Comparison of ENCODE assay signal across 8 cellular contexts in genomic region chr16:82651921-82652601, GRCh38. TPM values are rescaled to one million over a fixed set of nuclear protein-coding genes. Genes with fewer than 3 reads are reported as not detected.
A peak's percentile ranks its signal among the peaks of the same experiment; 100 is the strongest.
DNase-seq lines count a peak whose midpoint lies in the region; ATAC-seq and TF ChIP-seq lines count a peak whose summit lies in the region.

No MANE protein-coding gene starts in this region.

- H3K4me2 ChIP-seq in PC-9: no peak overlapping the region

- peak; percentile 51 for ATAC-seq in GM19351 (IDR thresholded peaks at IDR 0.05; ENCODE audit: unreplicated experiment)
- ATAC-seq in HG03280 (IDR thresholded peaks at IDR 0.05; ENCODE audit: unreplicated experiment): peak; percentile 63
- ATAC-seq in activated T-helper 17 cell treated with anti-CD3 and anti-CD28 coated beads, Interleukin-2, amount 50 U/mL, for 72 hours (replicated peaks): peak; percentile 10

- peak overlapping the region; percentile 80 for H3K27ac ChIP-seq in CD4-positive, alpha-beta memory T cell (ENCODE audit: low read depth, low read length)
- H3K27ac ChIP-seq in PC-9: no peak overlapping the region

- peak overlapping the region; percentile 43 to 85 (median 75) for H3K4me3 Mint-ChIP-seq in CD4-positive, alpha-beta memory T cell
- H3K4me3 Mint-ChIP-seq in activated T-helper 17 cell treated with anti-CD3 and anti-CD28 coated beads, Interleukin-2, amount 50 U/mL, for 72 hours: peak overlapping the region; percentile 72

- H2AFZ ChIP-seq in PC-9: no peak overlapping the region

- no peaks in the 10 kb centered on the region for H3K27me3 ChIP-seq in CD4-positive, alpha-beta memory T cell (ENCODE audit: insufficient read depth, low read length)
- H3K27me3 ChIP-seq in H7 (ENCODE audit: control insufficient read depth, insufficient read depth, low read length) (no peaks in the 10 kb centered on the region), PC-9 (ENCODE audit: insufficient read depth, low read depth) (no peaks in the 10 kb centered on the region)

- no peaks in the 10 kb centered on the region for H3K27me3 Mint-ChIP-seq in CD4-positive, alpha-beta memory T cell
- H3K27me3 Mint-ChIP-seq in activated T-helper 17 cell treated with anti-CD3 and anti-CD28 coated beads, Interleukin-2, amount 50 U/mL, for 72 hours: no peaks in the 10 kb centered on the region

- CTCF ChIA-PET in CD4-positive, alpha-beta memory T cell (lab: Charles Lee; ENCODE audit: partially characterized antibody): interaction anchor here (1.3 to 10.1 kb wide), 3 partner anchors 9 to 22 kb away, joined by 3 to 123 read pairs (median 48); no protein-coding TSS in a partner anchor
- CTCF ChIA-PET in PC-9 (lab: Charles Lee): no interaction called here

- BruUV-seq in PC-9 (replicated peaks; lab: Mats Ljungman, UMichigan): no TSS peak

- no peak for TF ChIP-seq CTCF in PC-9 (conservative IDR thresholded peaks at IDR 0.05)

- peaks cover 0 to 1% (median 0%) of the 10 kb centered on the region in 8 donors for H3K9me3 Mint-ChIP-seq in CD4-positive, alpha-beta memory T cell
- no peaks in the 10 kb centered on the region for H3K9me3 Mint-ChIP-seq in activated T-helper 17 cell treated with anti-CD3 and anti-CD28 coated beads, Interleukin-2, amount 50 U/mL, for 72 hours

- H3K36me3 Mint-ChIP-seq in CD4-positive, alpha-beta memory T cell: no peaks in the 10 kb centered on the region
- H3K36me3 Mint-ChIP-seq in activated T-helper 17 cell treated with anti-CD3 and anti-CD28 coated beads, Interleukin-2, amount 50 U/mL, for 72 hours (ENCODE audit: low read depth): no peaks in the 10 kb centered on the region

- H3K4me3 ChIP-seq in CD4-positive, alpha-beta memory T cell (ENCODE audit: low read length in 2 of 2): peak overlapping the region in 1 of 2 donors; percentile 11
- H3K4me3 ChIP-seq in H7 (ENCODE audit: insufficient read depth, low read depth, low read length) (no peak overlapping the region), PC-9 (no peak overlapping the region)

- H3K36me3 ChIP-seq in CD4-positive, alpha-beta memory T cell (ENCODE audit: insufficient read depth, low read length): no peaks in the 10 kb centered on the region
- no peaks in the 10 kb centered on the region for H3K36me3 ChIP-seq in H7 (replicated peaks; ENCODE audit: control insufficient read depth, insufficient read depth, low read length)
- no peaks in the 10 kb centered on the region for H3K36me3 ChIP-seq in PC-9 (ENCODE audit: low read depth)

- H3K9me2 ChIP-seq in PC-9 (ENCODE audit: insufficient read depth): no peaks in the 10 kb centered on the region

- POLR2A ChIA-PET in CD4-positive, alpha-beta memory T cell (lab: Charles Lee; ENCODE audit: partially characterized antibody): interaction anchor here (0.9 to 4.8 kb wide), 5 partner anchors 10 to 41 kb away, joined by 3 to 41 read pairs (median 5); no protein-coding TSS in a partner anchor
- POLR2A ChIA-PET in PC-9 (lab: Charles Lee; ENCODE audit: unreplicated experiment): no interaction called here

- no peaks in the 10 kb centered on the region for H3F3A ChIP-seq in PC-9 (ENCODE audit: insufficient read depth, low read depth)

- H4K20me1 ChIP-seq in PC-9 (ENCODE audit: insufficient read depth): no peaks in the 10 kb centered on the region

- intact Hi-C loops in CD4-positive, alpha-beta memory T cell (cut with micrococcal nuclease): loop anchor here (5.0 to 10.0 kb wide), 2 partner anchors 1155 to 1337 kb away; partner anchors contain the start of genes GAN and HSBP1
- intact Hi-C loops in PC-9 (cut with micrococcal nuclease; ENCODE audit: unreplicated experiment): no loop called here

- H3K27ac Mint-ChIP-seq in CD4-positive, alpha-beta memory T cell: peak overlapping the region; percentile 86 to 98 (median 95)
- H3K27ac Mint-ChIP-seq in activated T-helper 17 cell treated with anti-CD3 and anti-CD28 coated beads, Interleukin-2, amount 50 U/mL, for 72 hours: peak overlapping the region; percentile 87

- no peaks in the 10 kb centered on the region for H3K79me2 ChIP-seq in PC-9 (ENCODE audit: low read depth)

- no peaks in the 10 kb centered on the region for H3K9me3 ChIP-seq in CD4-positive, alpha-beta memory T cell (ENCODE audit: control insufficient read depth in 1 of 2, low read length in 2 of 2)
- no peaks in the 10 kb centered on the region for H3K9me3 ChIP-seq in PC-9 (ENCODE audit: insufficient read depth, low read depth)

- H3K4me1 Mint-ChIP-seq in CD4-positive, alpha-beta memory T cell: peaks cover 68 to 91% (median 76%) of the 10 kb centered on the region in 4 donors
- H3K4me1 Mint-ChIP-seq in activated T-helper 17 cell treated with anti-CD3 and anti-CD28 coated beads, Interleukin-2, amount 50 U/mL, for 72 hours: peaks cover 66% of the 10 kb centered on the region

- H3K4me1 ChIP-seq in CD4-positive, alpha-beta memory T cell (ENCODE audit: insufficient read depth, low read length): peaks cover 81% of the 10 kb centered on the region
- no peaks in the 10 kb centered on the region for H3K4me1 ChIP-seq in PC-9 (replicated peaks; ENCODE audit: insufficient read depth)

- DNase-seq in CD4-positive, alpha-beta memory T cell: peak; percentile 30 to 60 (median 45)
- DNase-seq in H7 (no peak), GM19240 (ENCODE audit: insufficient read length, low spot score) (no peak), GOT3 (lab: John Stamatoyannopoulos, UW) (no peak), PC-9 (no peak)

RNA-seq across cellular contexts. Expression of gene CDH13, which starts 25.3 kb away (rescaled TPM):
- not detected for total RNA-seq in CD4-positive, alpha-beta memory T cell
- not detected for polyA plus RNA-seq in CD4-positive, alpha-beta memory T cell
- total RNA-seq in activated T-helper 17 cell treated with anti-CD3 and anti-CD28 coated beads, Interleukin-2, amount 50 U/mL, for 72 hours: not detected
- total RNA-seq in H7 (2014; rRNA removed; shearing (Covaris generic)): 0.78 and 0.80 TPM in 2 replicates
- total RNA-seq in PC-9 (2021): 0.24 TPM in 1 of 2 replicates, not detected in the other

Comparison
In these comparisons a context has a peak if more than half of its experiments do, and no peak if none do; other contexts are left out.
1. DNase-seq: peak in CD4-positive, alpha-beta memory T cell (5 of 5); none in H7 (single experiment), GM19240 (single experiment), GOT3 (single experiment) and PC-9 (0 of 2).
2. ATAC-seq: peak in every context shown above with its lines; median percentile 63 in HG03280; 51 in GM19351; 10 in activated T-helper 17 cell treated with anti-CD3 and anti-CD28 coated beads, Interleukin-2, amount 50 U/mL, for 72 hours.